Comparison of ENCODE assay signal across 8 cellular contexts in genomic region chrX:47658684-47659515, GRCh38. TPM values are rescaled to one million over a fixed set of nuclear protein-coding genes. Genes with fewer than 3 reads are reported as not detected.
DNase-seq lines count a peak whose midpoint lies in the region; ATAC-seq and TF ChIP-seq lines count a peak whose summit lies in the region.

UXT (minus strand) TSS chrX:47659180; CDS start chrX:47658927, 253 bp downstream.

- no CpG with 5 or more reads among the region's 58 CpGs for whole genome bisulfite sequencing in trophoblast cell (ENCODE audit: extremely low coverage, insufficient coverage, insufficient read length)
- 46% methylated on average over 58 of the region's 58 CpGs; no CpG with 5 or more reads in 1 of the 2 donors for WGBS in transverse colon (ENCODE audit: low coverage in 1 of 2), 2 donors

- peak within 1 kb of the TSS; percentile 91 for H3K9ac ChIP-seq in adipocyte (ENCODE audit: low read length)
- peak within 1 kb of the TSS; percentile 93 for H3K9ac ChIP-seq in trophoblast cell (ENCODE audit: low read length)

- peak within 1 kb of the TSS; percentile 95 for H3K14ac ChIP-seq in trophoblast cell (ENCODE audit: low read length)

- H2AK5ac ChIP-seq in trophoblast cell (ENCODE audit: low read length), result no peak within 1 kb of the TSS

- peak within 1 kb of the TSS; percentile 94 for H4K8ac ChIP-seq in trophoblast cell (ENCODE audit: low read depth, low read length)

- H3K9me3 ChIP-seq in adipocyte (ENCODE audit: control insufficient read depth, low read length) (no peaks in the 10 kb centered on the region), trophoblast cell (ENCODE audit: insufficient read depth, low read depth, low read length) (no peaks in the 10 kb centered on the region), transverse colon (no peaks in the 10 kb centered on the region)

- H2BK12ac ChIP-seq in trophoblast cell (ENCODE audit: low read length), result no peak within 1 kb of the TSS

- H3K27ac ChIP-seq in trophoblast cell (ENCODE audit: low read depth, low read length), result peak within 1 kb of the TSS; percentile 86
- peak within 1 kb of the TSS; percentile 89 to 99 (median 98) for H3K27ac ChIP-seq in transverse colon

- peak within 1 kb of the TSS; percentile 36 for H2BK5ac ChIP-seq in trophoblast cell (ENCODE audit: low read depth, low read length, poor library complexity)

- peak within 1 kb of the TSS; percentile 66 for H4K12ac ChIP-seq in trophoblast cell (ENCODE audit: low read depth, low read length)

- peak within 1 kb of the TSS; percentile 54 for H3K4me2 ChIP-seq in trophoblast cell (ENCODE audit: low read length)

- peak within 1 kb of the TSS; percentile 85 for H2BK120ac ChIP-seq in trophoblast cell (ENCODE audit: insufficient read depth, low read length, poor library complexity)

- no peak for TF ChIP-seq CTCF in GM12864 (IDR thresholded peaks at IDR 0.05; ENCODE audit: low read depth, low read length, missing control alignments)
- no peak for TF ChIP-seq CTCF in transverse colon (IDR thresholded peaks at IDR 0.05)

- peak within 1 kb of the TSS; percentile 75 for H4K91ac ChIP-seq in trophoblast cell (ENCODE audit: low read depth, low read length)

- peak; percentile 75 for ATAC-seq in HG02763 (IDR thresholded peaks at IDR 0.05; ENCODE audit: unreplicated experiment)
- ATAC-seq in Right ventricle myocardium superior (ENCODE audit: poor library complexity), result peak; percentile 97

- H3K23ac ChIP-seq in trophoblast cell (ENCODE audit: low read length), result no peak within 1 kb of the TSS

- H2AFZ ChIP-seq in trophoblast cell (ENCODE audit: insufficient read depth, low read length, poor library complexity), result peak within 1 kb of the TSS; percentile 54

- H3K18ac ChIP-seq in trophoblast cell (ENCODE audit: low read length), result peak within 1 kb of the TSS; percentile 76

- in situ Hi-C loops in transverse colon (cut with MboI; ENCODE audit: low pct_ligation_motif_present in 1 of 4, low pct_unique_long_range_greater_than_20kb in 1 of 4, low sequenced_read_pairs in 3 of 4), result no loop called here

- no peak for TF ChIP-seq EP300 in transverse colon (IDR thresholded peaks at IDR 0.05; ENCODE audit: low read depth)

- TF ChIP-seq POLR2A in transverse colon (IDR thresholded peaks at IDR 0.05), result peak; percentile 92

- H3K4me1 ChIP-seq in adipocyte (ENCODE audit: control insufficient read depth, insufficient read depth, low read length) (peaks cover 18% of the 10 kb centered on the region), trophoblast cell (ENCODE audit: control insufficient read depth in 1 of 2, insufficient read depth in 2 of 2, low read length in 2 of 2) (peaks cover 0 to 3% of the 10 kb centered on the region in 2 experiments), transverse colon (peaks cover 0 to 3% (median 0%) of the 10 kb centered on the region in 4 donors)

- H3K4me3 ChIP-seq in GM12864 (ENCODE audit: low read depth, low read length) (peak within 1 kb of the TSS; percentile 80), adipocyte (ENCODE audit: low read length) (peak within 1 kb of the TSS; percentile 89), trophoblast cell (ENCODE audit: low read depth, low read length) (peak within 1 kb of the TSS; percentile 88), transverse colon (peak within 1 kb of the TSS; percentile 45 to 68 (median 61))

- H3K79me1 ChIP-seq in trophoblast cell (ENCODE audit: low read length), result peaks cover 4% of the 10 kb centered on the region

- H3K4ac ChIP-seq in trophoblast cell (ENCODE audit: low read depth, low read length), result no peak within 1 kb of the TSS

- H3K27me3 ChIP-seq in adipocyte (replicated peaks; ENCODE audit: control insufficient read depth, insufficient read depth, low read length) (no peaks in the 10 kb centered on the region), trophoblast cell (ENCODE audit: insufficient read depth, low read length) (no peaks in the 10 kb centered on the region), transverse colon (no peaks in the 10 kb centered on the region)

- H3K36me3 ChIP-seq in adipocyte (ENCODE audit: control insufficient read depth, insufficient read depth, low read length, severe bottlenecking) (peaks cover 24% of the 10 kb centered on the region), trophoblast cell (ENCODE audit: control insufficient read depth in 1 of 2, insufficient read depth in 2 of 2, low read length in 2 of 2) (peaks cover 4 to 16% of the 10 kb centered on the region in 2 experiments), transverse colon (no peaks in the 10 kb centered on the region)

- DNase-seq in GM12864 (ENCODE audit: low read depth), result peak; percentile 81
- DNase-seq in NCI-H1436 (lab: John Stamatoyannopoulos, UW), result peak; percentile 88
- DNase-seq in T follicular helper cell (ENCODE audit: low read depth), result peak; percentile 87
- DNase-seq in adipocyte (ENCODE audit: low read depth), result peak; percentile 95
- peak; percentile 94 for DNase-seq in Right ventricle myocardium superior
- DNase-seq in trophoblast cell, result peak; percentile 83 to 87
- DNase-seq in transverse colon, result peak; percentile 96

- intact Hi-C loops in Right ventricle myocardium superior (cut with DNase I) (loop anchor here (10.0 kb wide), 1 partner anchor 366 kb away; no protein-coding TSS in a partner anchor), transverse colon (cut with DNase I; ENCODE audit: low total_unique reads) (no loop called here)

- no peaks in the 10 kb centered on the region for H3K79me2 ChIP-seq in trophoblast cell (ENCODE audit: control insufficient read depth, insufficient read depth, low read length, poor library complexity)

RNA-seq across cellular contexts. Expression of gene UXT, which starts in this region (rescaled TPM):
- total RNA-seq in Right ventricle myocardium superior (93.2 TPM), transverse colon (100 to 1,000 TPM in 2 of 4 donors, 10 to 100 TPM in 2; 21.3 to 122 (median 91.9) TPM)
- 90.1 and 93.3 TPM in 2 replicates for polyA plus RNA-seq in trophoblast cell (2013)

Comparison
In these comparisons a context has a peak if more than half of its experiments do, and no peak if none do; other contexts are left out.
1. Peak in every context shown above with its lines: DNase-seq, ATAC-seq, H3K4me3 ChIP-seq and H3K27ac ChIP-seq.